ENCODE assay signal across 3 cellular contexts in the genomic region with DNA sequence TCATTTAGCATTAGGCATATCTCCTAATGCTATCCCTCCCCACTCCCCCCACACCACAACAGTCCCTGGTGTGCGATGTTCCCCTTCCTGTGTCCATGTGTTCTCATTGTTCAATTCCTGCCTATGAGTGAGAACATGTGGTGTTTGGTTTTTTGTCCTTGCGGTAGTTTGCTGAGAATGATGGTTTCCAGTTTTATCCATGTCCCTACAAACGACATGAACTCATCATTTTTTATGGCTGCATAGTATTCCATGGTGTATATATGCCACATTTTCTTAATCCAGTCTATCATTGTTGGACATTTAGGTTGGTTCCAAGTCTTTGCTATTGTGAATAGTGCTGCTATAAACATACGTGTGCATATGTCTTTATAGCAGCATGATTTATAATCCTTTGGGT.
TF ChIP-seq lines count a peak whose summit lies in the region.

No MANE protein-coding gene starts in this region.

TF ChIP-seq in HEK293, 187 proteins besides CTCF, POLR2A, EP300 and RAD21:
- TF ChIP-seq ZNF146 (tag by site-specific recombination; IDR thresholded peaks at IDR 0.05), result peak; percentile 52; the same call in 1 of the 2 replicates

TF ChIP-seq in K562, 482 proteins besides CTCF, POLR2A, EP300 and RAD21:
- TF ChIP-seq ZNF146 (CRISPR knock-in tag; IDR thresholded peaks at IDR 0.05; ENCODE audit: unreplicated experiment) (peak; percentile 53), KDM1A (IDR thresholded peaks at IDR 0.05) (peak; percentile 37 to 48; a peak in 2 of 4 replicates), BCOR (IDR thresholded peaks at IDR 0.05) (peak; percentile 64)

TF ChIP-seq in HepG2, 621 proteins besides CTCF, POLR2A, EP300 and RAD21:
- TF ChIP-seq, protein P1, sequence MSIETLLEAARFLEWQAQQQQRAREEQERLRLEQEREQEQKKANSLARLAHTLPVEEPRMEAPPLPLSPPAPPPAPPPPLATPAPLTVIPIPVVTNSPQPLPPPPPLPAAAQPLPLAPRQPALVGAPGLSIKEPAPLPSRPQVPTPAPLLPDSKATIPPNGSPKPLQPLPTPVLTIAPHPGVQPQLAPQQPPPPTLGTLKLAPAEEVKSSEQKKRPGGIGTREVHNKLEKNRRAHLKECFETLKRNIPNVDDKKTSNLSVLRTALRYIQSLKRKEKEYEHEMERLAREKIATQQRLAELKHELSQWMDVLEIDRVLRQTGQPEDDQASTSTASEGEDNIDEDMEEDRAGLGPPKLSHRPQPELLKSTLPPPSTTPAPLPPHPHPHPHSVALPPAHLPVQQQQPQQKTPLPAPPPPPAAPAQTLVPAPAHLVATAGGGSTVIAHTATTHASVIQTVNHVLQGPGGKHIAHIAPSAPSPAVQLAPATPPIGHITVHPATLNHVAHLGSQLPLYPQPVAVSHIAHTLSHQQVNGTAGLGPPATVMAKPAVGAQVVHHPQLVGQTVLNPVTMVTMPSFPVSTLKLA (IDR thresholded peaks at IDR 0.05), result peak; percentile 12; the same call in 1 of the 2 replicates
